8 cellular contexts compared by ENCODE assay signal in the genomic region with DNA sequence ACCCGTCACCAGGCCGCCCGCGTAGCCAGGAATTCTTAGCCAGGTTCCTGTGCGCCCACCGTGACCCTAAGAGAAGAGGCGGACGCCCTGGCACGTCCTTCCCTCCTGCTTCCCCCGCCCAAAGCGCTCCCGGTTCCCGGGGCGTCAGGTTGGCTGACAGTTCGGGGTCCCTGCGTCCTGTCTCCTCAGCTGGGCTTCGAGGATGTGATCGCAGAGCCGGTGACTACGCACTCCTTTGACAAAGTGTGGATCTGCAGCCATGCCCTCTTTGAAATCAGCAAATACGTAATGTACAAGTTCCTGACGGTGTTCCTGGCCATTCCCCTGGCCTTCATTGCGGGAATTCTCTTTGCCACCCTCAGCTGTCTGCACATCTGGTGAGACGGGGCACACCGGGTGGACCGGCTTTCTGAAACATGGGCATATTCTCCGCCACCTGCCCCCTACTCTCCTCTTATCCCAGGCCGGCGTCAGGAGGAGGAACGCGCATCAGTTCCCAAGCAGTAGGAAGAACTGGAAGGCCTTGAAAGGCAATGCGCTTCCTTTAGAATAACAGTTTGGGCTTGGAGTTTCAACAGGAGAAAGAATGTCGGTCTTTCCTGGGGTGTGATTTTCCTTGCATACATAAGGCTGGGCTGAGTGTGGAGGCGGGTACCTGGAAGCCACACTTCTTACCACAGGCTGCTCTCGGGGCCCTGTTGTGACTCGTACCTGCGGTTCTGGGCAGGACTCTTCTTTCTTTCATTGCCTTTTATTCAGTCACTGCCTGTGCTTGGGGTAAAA. TPM values are rescaled to one million over a fixed set of nuclear protein-coding genes. Genes with fewer than 3 reads are reported as not detected.
A peak's percentile ranks its signal among the peaks of the same experiment; 100 is the strongest.
DNase-seq lines count a peak whose midpoint lies in the region; ATAC-seq and TF ChIP-seq lines count a peak whose summit lies in the region.

No MANE protein-coding gene starts in this region.

- peaks cover 71% of the 10 kb centered on the region for H3K27me3 Mint-ChIP-seq in activated T-cell treated with anti-CD3 and anti-CD28 coated beads, Interleukin-2, amount 50 U/mL, for 72 hours (ENCODE audit: low read depth)

- DNase-seq in NCI-H82 (lab: John Stamatoyannopoulos, UW): peak; percentile 3
- DNase-seq in NCI-H82 treated with DMSO at 0.1 percent for 48 hours (lab: John Stamatoyannopoulos, UW; ENCODE audit: unreplicated experiment): no peak
- peak; percentile 51 for DNase-seq in HPDE6-E6E7 (ENCODE audit: extremely low spot score)
- DNase-seq in activated T-cell treated with anti-CD3 and anti-CD28 coated beads, Interleukin-2, amount 50 U/mL, for 72 hours: peak; percentile 56 to 68
- peak; percentile 83 to 88 for DNase-seq in foreskin keratinocyte
- DNase-seq in neuronal stem cell (ENCODE audit: low spot score): no peak
- DNase-seq in NCI-H1436 (lab: John Stamatoyannopoulos, UW): no peak
- DNase-seq in GF-D8 (lab: John Stamatoyannopoulos, UW): no peak

- peak overlapping the region; percentile 49 to 76 for H3K4me3 Mint-ChIP-seq in activated T-cell treated with anti-CD3 and anti-CD28 coated beads, Interleukin-2, amount 50 U/mL, for 72 hours

- H2BK12ac ChIP-seq in neuronal stem cell (ENCODE audit: low read length): no peak overlapping the region

- no peak overlapping the region for H2AK5ac ChIP-seq in neuronal stem cell (ENCODE audit: low read depth, low read length)

- H3K79me1 ChIP-seq in neuronal stem cell (ENCODE audit: low read depth, low read length): peaks cover 2% of the 10 kb centered on the region

- H3K4me2 ChIP-seq in neuronal stem cell (ENCODE audit: insufficient read depth, low read length, poor library complexity, severe bottlenecking): peak overlapping the region; percentile 87

- H2AFZ ChIP-seq in neuronal stem cell (ENCODE audit: low read length): peak overlapping the region; percentile 94

- H3K14ac ChIP-seq in neuronal stem cell (ENCODE audit: low read length): peak overlapping the region; percentile 89

- H3K9ac ChIP-seq in neuronal stem cell (ENCODE audit: low read depth, low read length, poor library complexity): peak overlapping the region; percentile 78

- TF ChIP-seq CTCF in foreskin keratinocyte (conservative IDR thresholded peaks at IDR 0.05): no peak

- peak overlapping the region; percentile 92 for H3K18ac ChIP-seq in neuronal stem cell (ENCODE audit: low read length)

- H3K27me3 ChIP-seq in foreskin keratinocyte (no peaks in the 10 kb centered on the region), neuronal stem cell (ENCODE audit: control insufficient read depth in 3 of 3, insufficient read depth in 3 of 3, low read depth in 1 of 3, low read length in 3 of 3) (peaks cover 0 to 22% (median 21%) of the 10 kb centered on the region in 3 experiments)

- H3K27ac ChIP-seq in foreskin keratinocyte (peak overlapping the region; percentile 92), neuronal stem cell (replicated peaks; ENCODE audit: low read length) (no peak overlapping the region)

- peak overlapping the region; percentile 85 for H2BK15ac ChIP-seq in neuronal stem cell (ENCODE audit: low read length)

- H2BK120ac ChIP-seq in neuronal stem cell (ENCODE audit: low read depth, low read length): peak overlapping the region; percentile 47

- no peak overlapping the region for H3K27ac Mint-ChIP-seq in activated T-cell treated with anti-CD3 and anti-CD28 coated beads, Interleukin-2, amount 50 U/mL, for 72 hours

- peaks cover 14% of the 10 kb centered on the region for H3K4me1 ChIP-seq in foreskin keratinocyte
- H3K4me1 ChIP-seq in neuronal stem cell (ENCODE audit: control insufficient read depth in 2 of 2, insufficient read depth in 1 of 2, low read depth in 1 of 2, low read length in 2 of 2): peaks cover 2 to 9% of the 10 kb centered on the region in 2 donors

- H3K23ac ChIP-seq in neuronal stem cell (ENCODE audit: low read depth, low read length, poor library complexity): peak overlapping the region; percentile 83

- H3K4me1 Mint-ChIP-seq in activated T-cell treated with anti-CD3 and anti-CD28 coated beads, Interleukin-2, amount 50 U/mL, for 72 hours (ENCODE audit: low read depth): peaks cover 10% of the 10 kb centered on the region

- no peak overlapping the region for H2BK5ac ChIP-seq in neuronal stem cell (ENCODE audit: low read length)

- no peak overlapping the region for H4K91ac ChIP-seq in neuronal stem cell (ENCODE audit: low read depth, low read length, poor library complexity)

- peak overlapping the region; percentile 48 to 91 for H3K4me3 ChIP-seq in neuronal stem cell (ENCODE audit: low read length in 2 of 2)

- H3K4ac ChIP-seq in neuronal stem cell (ENCODE audit: low read length): no peak overlapping the region

- peaks cover 0 to 2% of the 10 kb centered on the region in 2 donors for H3K9me3 Mint-ChIP-seq in activated T-cell treated with anti-CD3 and anti-CD28 coated beads, Interleukin-2, amount 50 U/mL, for 72 hours

- WGBS in neuronal stem cell (ENCODE audit: extremely low coverage in 2 of 2, insufficient read length in 2 of 2, insufficient replicate concordance in 1 of 2), 2 donors: no CpG with 5 or more reads among the region's 37 CpGs

- H3K36me3 Mint-ChIP-seq in activated T-cell treated with anti-CD3 and anti-CD28 coated beads, Interleukin-2, amount 50 U/mL, for 72 hours (ENCODE audit: insufficient read depth in 2 of 2): peaks cover 0 to 1% of the 10 kb centered on the region in 2 donors

- H4K8ac ChIP-seq in neuronal stem cell (ENCODE audit: low read depth, low read length): no peak overlapping the region

- peak; percentile 92 to 97 for ATAC-seq in activated T-cell treated with anti-CD3 and anti-CD28 coated beads, Interleukin-2, amount 50 U/mL, for 72 hours (replicated peaks in 1 of 2)
- peak; percentile 81 for ATAC-seq in foreskin keratinocyte

- H3K36me3 ChIP-seq in neuronal stem cell (replicated peaks in 1 of 2; ENCODE audit: control insufficient read depth in 2 of 2, insufficient read depth in 2 of 2, low read length in 2 of 2): no peaks in the 10 kb centered on the region

- H3K9me3 ChIP-seq in neuronal stem cell (replicated peaks in 1 of 2; ENCODE audit: control insufficient read depth in 2 of 2, insufficient read depth in 1 of 2, low read depth in 1 of 2, low read length in 2 of 2): no peaks in the 10 kb centered on the region

RNA-seq across cellular contexts. Expression of a gene that starts 0.7 kb away (rescaled TPM):
- total RNA-seq in activated T-cell treated with anti-CD3 and anti-CD28 coated beads, Interleukin-2, amount 50 U/mL, for 72 hours: not detected
- 253 and 280 TPM in 2 replicates for total RNA-seq in foreskin keratinocyte
- polyA plus RNA-seq in foreskin keratinocyte: 181 and 220 TPM in 2 replicates
- 1.2 TPM for polyA plus RNA-seq in neuronal stem cell (2013, experiment 1 of 2)
- 1.3 TPM for polyA plus RNA-seq in neuronal stem cell (2013, experiment 2 of 2)

RNA-seq across cellular contexts. Expression of a gene that starts 24.6 kb away (rescaled TPM):
- 1 to 10 TPM in 1 of 2 donors, under 1 TPM in 1; 0.25 to 2.7 TPM for total RNA-seq in activated T-cell treated with anti-CD3 and anti-CD28 coated beads, Interleukin-2, amount 50 U/mL, for 72 hours
- total RNA-seq in foreskin keratinocyte: 1,286 and 1,415 TPM in 2 replicates
- polyA plus RNA-seq in foreskin keratinocyte: 706 and 882 TPM in 2 replicates
- polyA plus RNA-seq in neuronal stem cell (2013, experiment 1 of 2): 1.3 TPM
- polyA plus RNA-seq in neuronal stem cell (2013, experiment 2 of 2): 1.4 TPM

Comparison
In these comparisons a context has a peak if more than half of its experiments do, and no peak if none do; other contexts are left out.
1. DNase-seq: peak in NCI-H82 (single experiment), HPDE6-E6E7 (single experiment), activated T-cell treated with anti-CD3 and anti-CD28 coated beads, Interleukin-2, amount 50 U/mL, for 72 hours (2 of 2) and foreskin keratinocyte (2 of 2); none in NCI-H82 treated with DMSO at 0.1 percent for 48 hours (single experiment), neuronal stem cell (single experiment), NCI-H1436 (single experiment) and GF-D8 (single experiment).
2. RNA of a gene that starts 0.7 kb away (total RNA-seq): 253 to 280 TPM in foreskin keratinocyte; not detected in activated T-cell treated with anti-CD3 and anti-CD28 coated beads, Interleukin-2, amount 50 U/mL, for 72 hours; every median in the first group is over 100 times any median in the second.
3. RNA of a gene that starts 24.6 kb away (total RNA-seq): 1,286 to 1,415 TPM in foreskin keratinocyte; 0.25 to 2.7 TPM in activated T-cell treated with anti-CD3 and anti-CD28 coated beads, Interleukin-2, amount 50 U/mL, for 72 hours; every median in the first group is over 100 times any median in the second.